1 cellular context compared by ENCODE assay signal in genomic region chr15:55237219-55238130, GRCh38.
TF ChIP-seq lines count a peak whose summit lies in the region.

No MANE protein-coding gene starts in this region.

TF ChIP-seq in K562, 482 proteins besides CTCF, POLR2A, EP300 and RAD21 (continued from another document):
- TF ChIP-seq PATZ1 (CRISPR knock-in tag; IDR thresholded peaks at IDR 0.05; ENCODE audit: borderline replicate concordance) (no peak), DNMT1 (IDR thresholded peaks at IDR 0.05) (no peak), DPF2 (IDR thresholded peaks at IDR 0.05) (peak; percentile 97), CBFA2T2 (conservative IDR thresholded peaks at IDR 0.05) (peak; percentile 90), PRDM10 (IDR thresholded peaks at IDR 0.05; ENCODE audit: partially characterized antibody) (no peak), FOXK2 (conservative IDR thresholded peaks at IDR 0.05 in 1 of 2, IDR thresholded peaks at IDR 0.05 in 1 of 2; ENCODE audit: low read depth in 2 of 2) (peak; percentile 34 to 60; a peak in 2 of 4 replicates), SMARCC2 (IDR thresholded peaks at IDR 0.05; ENCODE audit: low read depth) (peak; percentile 94), BDP1 (IDR thresholded peaks at IDR 0.05; ENCODE audit: insufficient read depth, insufficient read length) (no peak), NCOR1 (IDR thresholded peaks at IDR 0.05) (peak; percentile 86), SP2 (IDR thresholded peaks at IDR 0.05; ENCODE audit: extremely low read depth, low read depth, low read length, poor library complexity, severe bottlenecking) (no peak), SMAD3 (CRISPR knock-in tag; conservative IDR thresholded peaks at IDR 0.05) (no peak), TEAD4 (IDR thresholded peaks at IDR 0.05; ENCODE audit: low read length) (peak; percentile 94), TEAD4 (CRISPR knock-in tag; IDR thresholded peaks at IDR 0.05; ENCODE audit: borderline replicate concordance) (no peak), POLR3A (IDR thresholded peaks at IDR 0.05; ENCODE audit: borderline replicate concordance, extremely low read depth, insufficient read depth, insufficient read length) (no peak), ZBED1 (IDR thresholded peaks at IDR 0.05) (no peak), TGIF2 (CRISPR knock-in tag; IDR thresholded peaks at IDR 0.05) (no peak), ZNF23 (CRISPR knock-in tag; IDR thresholded peaks at IDR 0.05) (no peak), YY1 (IDR thresholded peaks at IDR 0.05; ENCODE audit: borderline replicate concordance in 1 of 3, control insufficient read depth in 1 of 3, extremely low read depth in 1 of 3, insufficient read depth in 3 of 3, insufficient read length in 1 of 3, insufficient replicate concordance in 2 of 3, low read depth in 1 of 3, low read length in 2 of 3) (no peak), ZEB2 (IDR thresholded peaks at IDR 0.05) (peak; percentile 95), TAL1 (IDR thresholded peaks at IDR 0.05) (peak; percentile 91), HMG20B (CRISPR knock-in tag; IDR thresholded peaks at IDR 0.05) (no peak), E2F6 (IDR thresholded peaks at IDR 0.05; ENCODE audit: borderline replicate concordance in 1 of 2, extremely low read depth in 1 of 2, insufficient read depth in 1 of 2, insufficient read length in 1 of 2, low read depth in 1 of 2, low read length in 1 of 2, poor library complexity in 1 of 2, severe bottlenecking in 1 of 2) (no peak), MTA1 (IDR thresholded peaks at IDR 0.05; ENCODE audit: borderline replicate concordance) (no peak), RFX7 (CRISPR knock-in tag; IDR thresholded peaks at IDR 0.05) (no peak), BRCA1 (IDR thresholded peaks at IDR 0.05) (no peak), BRCA1 (CRISPR knock-in tag; IDR thresholded peaks at IDR 0.05) (no peak), CREB3L1 (IDR thresholded peaks at IDR 0.05; ENCODE audit: borderline replicate concordance, low read depth) (no peak; the same call in 1 of the 2 replicates), ZNF655 (CRISPR knock-in tag; IDR thresholded peaks at IDR 0.05) (no peak), HNRNPLL (IDR thresholded peaks at IDR 0.05; ENCODE audit: low read depth, low read length, poor library complexity, severe bottlenecking) (no peak), SP1 (CRISPR knock-in tag; IDR thresholded peaks at IDR 0.05) (no peak), ZNF318 (IDR thresholded peaks at IDR 0.05; ENCODE audit: borderline replicate concordance in 1 of 2, low read depth in 1 of 2) (no peak; a peak in 1 of 4 replicates), POLR2B (IDR thresholded peaks at IDR 0.05; ENCODE audit: low read depth, partially characterized antibody) (peak; percentile 33), CREB3 (tag; conservative IDR thresholded peaks at IDR 0.05; ENCODE audit: low read depth) (no peak), GTF2B (IDR thresholded peaks at IDR 0.05; ENCODE audit: extremely low read depth, insufficient read length) (no peak), ATF7 (IDR thresholded peaks at IDR 0.05) (peak; percentile 76; the same call in 1 of the 2 replicates), U2AF2 (optimal IDR thresholded peaks at IDR 0.05; ENCODE audit: low read depth, low read length) (no peak), MAX (CRISPR knock-in tag; IDR thresholded peaks at IDR 0.05) (no peak), TAF7 (tag; IDR thresholded peaks at IDR 0.05) (no peak), ZNF212 (CRISPR knock-in tag; IDR thresholded peaks at IDR 0.05) (no peak), SMARCA5 (IDR thresholded peaks at IDR 0.05) (no peak), CBX8 (IDR thresholded peaks at IDR 0.05; ENCODE audit: borderline replicate concordance, extremely low read depth, low read depth, low read length, poor library complexity, severe bottlenecking) (no peak), TRIM28 (IDR thresholded peaks at IDR 0.05) (no peak)
